Comparison of ENCODE assay signal across 15 cellular contexts in the genomic region with DNA sequence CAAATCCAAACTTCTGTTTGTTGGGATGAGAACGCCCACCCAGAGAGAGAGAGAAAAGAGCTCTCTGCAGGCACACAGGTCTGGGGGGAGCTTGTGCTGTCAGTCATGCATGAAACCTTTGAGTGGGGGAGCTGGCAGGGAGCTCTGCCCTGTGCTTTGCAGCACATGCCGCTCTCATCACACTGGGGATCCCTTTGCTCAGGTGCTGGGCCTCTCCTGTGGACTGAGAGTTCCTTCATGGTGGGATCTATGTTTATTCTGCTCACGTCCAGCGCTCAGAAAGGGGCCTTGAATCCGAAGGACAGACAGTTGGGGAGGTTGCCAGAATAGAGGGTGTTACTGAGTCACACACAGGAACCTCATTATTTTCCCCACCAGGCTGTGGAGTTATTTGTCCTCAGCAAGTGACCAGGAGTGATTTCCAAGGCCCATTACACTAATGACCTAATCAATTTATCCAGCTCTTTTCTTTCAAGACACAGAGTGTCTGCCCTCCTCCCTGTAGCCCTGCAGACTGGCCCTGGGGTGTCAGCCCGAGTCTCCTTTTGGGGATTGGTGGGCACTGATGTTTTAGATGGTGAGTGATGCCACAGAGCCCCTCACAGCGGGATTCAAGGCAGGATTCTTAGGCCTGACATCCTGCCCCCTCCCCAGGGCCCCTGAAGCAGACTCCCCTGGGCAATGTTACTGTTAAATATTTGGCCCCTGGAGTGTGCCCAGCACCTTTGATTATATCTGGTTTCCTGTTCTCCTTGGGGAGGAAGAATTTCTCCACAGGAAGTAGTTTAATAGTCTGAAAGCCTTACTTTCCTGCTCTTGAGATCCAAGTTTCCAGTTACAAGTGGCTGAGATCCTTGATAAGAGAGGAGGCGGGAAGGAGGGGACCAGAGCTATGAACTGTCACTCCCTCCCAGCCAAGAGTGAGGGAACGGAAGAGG. TPM values are rescaled to one million over a fixed set of nuclear protein-coding genes. Genes with fewer than 3 reads are reported as not detected.
DNase-seq lines count a peak whose midpoint lies in the region; ATAC-seq and TF ChIP-seq lines count a peak whose summit lies in the region.
"Had no signal": no experiment of that assay in that cellular context is flagged by ENCODE, and none has a peak within 500 bp of the region (broad histone marks: within the 10 kb centered on the region; RNA-seq: fewer than 3 reads in every experiment).

No MANE protein-coding gene starts in this region.

- peaks cover 5% of the 10 kb centered on the region; the same call in 1 of the 2 replicates for H3K9me3 ChIP-seq in HUES6 (ENCODE audit: control insufficient read depth, insufficient read depth, low read depth, low read length)
- H3K9me3 ChIP-seq in left lung, result no peaks in the 10 kb centered on the region
- H3K9me3 ChIP-seq: HAP-1 had no signal

- H3K4me1 ChIP-seq in HUES6 (ENCODE audit: control insufficient read depth, insufficient read depth, low read length) (peaks cover 74% of the 10 kb centered on the region), left lung (peaks cover 7 to 13% of the 10 kb centered on the region in 2 donors)

- TF ChIP-seq CTCF in left lung (IDR thresholded peaks at IDR 0.05) (no peak), foreskin fibroblast (IDR thresholded peaks at IDR 0.05; ENCODE audit: low read depth, low read length) (no peak), GM13977 (IDR thresholded peaks at IDR 0.05; ENCODE audit: extremely low read depth, insufficient read depth, missing control alignments) (no peak)

- H3K27me3 ChIP-seq in HUES6 (ENCODE audit: control insufficient read depth, insufficient read depth, low read length) (no peaks in the 10 kb centered on the region), left lung (peaks cover 0 to 5% of the 10 kb centered on the region in 2 donors)

- H3K36me3 ChIP-seq in HUES6 (ENCODE audit: control insufficient read depth, insufficient read depth, low read length), result no peaks in the 10 kb centered on the region
- H3K36me3 ChIP-seq in left lung, result no peaks in the 10 kb centered on the region
- H3K36me3 ChIP-seq: HAP-1 had no signal

- H3K27ac ChIP-seq in HUES6 (ENCODE audit: low read depth, low read length) (peak overlapping the region; percentile 55; the same call in 1 of the 2 replicates), left lung (no peak overlapping the region)

- no peak overlapping the region; the same call in 1 of the 2 replicates for H3K4me3 ChIP-seq in HUES6 (ENCODE audit: low read depth, low read length)
- H3K4me3 ChIP-seq in left lung, result no peak overlapping the region
- H3K4me3 ChIP-seq in foreskin fibroblast (ENCODE audit: low read depth in 1 of 2, low read length in 2 of 2), result no peak overlapping the region
- H3K4me3 ChIP-seq: HAP-1 had no signal

- intact Hi-C loops in left lung (cut with DNase I), result no loop called here

- in situ Hi-C loops in GM13977 (cut with MboI; ENCODE audit: low pct_unique_long_range_greater_than_20kb, low sequenced_read_pairs, unreplicated experiment), result no loop called here

- ATAC-seq in left lung (peak; percentile 57), GM21717 (IDR thresholded peaks at IDR 0.05; ENCODE audit: unreplicated experiment) (no peak)

- peak; percentile 92 for DNase-seq in A172 (ENCODE audit: low spot score)
- DNase-seq in anterior cingulate cortex (lab: John Stamatoyannopoulos, UW), result peak in 30 of 58 donors; percentile 21 to 78 (median 46)
- DNase-seq in left lung, result no peak
- DNase-seq in foreskin fibroblast, result no peak
- DNase-seq in GM13977 (ENCODE audit: low spot score), result no peak
- no peak for DNase-seq in activated CD4-positive, alpha-beta T cell treated with anti-CD3 and anti-CD28 coated beads, Interleukin-2, amount 50 U/mL, for 1 hour
- DNase-seq: activated T-cell treated with anti-CD3 and anti-CD28 coated beads, Interleukin-2, amount 50 U/mL, for 24 hours; NCI-H1436; OCI-M1; small intestine had no signal

- peak overlapping the region; percentile 18 for H3K9ac ChIP-seq in HUES6 (ENCODE audit: low read length)

RNA-seq across cellular contexts. Expression of gene MYBPH, which starts 22.3 kb away (rescaled TPM):
- total RNA-seq in A172 (2014; rRNA removed; shearing (Covaris generic)), result 0.36 and 0.38 TPM in 2 replicates
- 1 to 10 TPM in 1 of 2 donors, under 1 TPM in 1; 0.55 to 1.3 TPM for total RNA-seq in left lung
- total RNA-seq: cardiac septum, frontal cortex had no signal

RNA-seq across cellular contexts. Expression of gene ADORA1, which starts 25.8 kb away (rescaled TPM):
- total RNA-seq in A172 (2014; rRNA removed; shearing (Covaris generic)), result 21.1 and 30.6 TPM in 2 replicates
- total RNA-seq in left lung, result 1 to 10 TPM; 1.6 to 5.5 TPM

RNA-seq across cellular contexts. Expression of gene CHI3L1, which starts 33.2 kb away (rescaled TPM):
- 0.24 and 3.3 TPM in 2 replicates for total RNA-seq in A172 (2014; rRNA removed; shearing (Covaris generic))
- total RNA-seq in left lung, result 10 to 100 TPM; 49.7 to 74.9 TPM
- total RNA-seq: frontal cortex had no signal

Comparison
In these comparisons a context has a peak if more than half of its experiments do, and no peak if none do; other contexts are left out.
1. DNase-seq: peak in A172 (single experiment) and anterior cingulate cortex (30 of 58); none in left lung (0 of 2), foreskin fibroblast (0 of 2), GM13977 (single experiment) and activated CD4-positive, alpha-beta T cell treated with anti-CD3 and anti-CD28 coated beads, Interleukin-2, amount 50 U/mL, for 1 hour (single experiment).
2. RNA of gene CHI3L1, which starts 33.2 kb away (total RNA-seq): 49.7 to 74.9 TPM in left lung; 0.24 to 3.3 TPM in A172; every median in the first group is over 10 times any median in the second.